ENCODE assay signal across 14 cellular contexts in genomic region chr10:110637558-110638053, GRCh38. TPM values are rescaled to one million over a fixed set of nuclear protein-coding genes. Genes with fewer than 3 reads are reported as not detected.
DNase-seq lines count a peak whose midpoint lies in the region; ATAC-seq and TF ChIP-seq lines count a peak whose summit lies in the region.
"Had no signal": no experiment of that assay in that cellular context is flagged by ENCODE, and none has a peak within 500 bp of the region (broad histone marks: within the 10 kb centered on the region; RNA-seq: fewer than 3 reads in every experiment).

No MANE protein-coding gene starts in this region.

- no peak overlapping the region for H3K4me3 Mint-ChIP-seq in glutamatergic neuron (ENCODE audit: unreplicated experiment)

- no peaks in the 10 kb centered on the region for H3K27me3 Mint-ChIP-seq in glutamatergic neuron (ENCODE audit: unreplicated experiment)

- WGBS in lower leg skin, 2 donors: 42 to 55% methylated on average over 10 of the region's 10 CpGs

- no peaks in the 10 kb centered on the region for H3K36me3 Mint-ChIP-seq in glutamatergic neuron (ENCODE audit: unreplicated experiment)

- ATAC-seq in gastrocnemius medialis (peak; percentile 68 to 77), HG02678 (IDR thresholded peaks at IDR 0.05; ENCODE audit: unreplicated experiment) (no peak)
- ATAC-seq: left lobe of liver had no signal

- peaks cover 68% of the 10 kb centered on the region for H3K4me1 ChIP-seq in OCI-LY1 (ENCODE audit: insufficient read depth, low read length, severe bottlenecking)
- H3K4me1 ChIP-seq in left ventricle myocardium inferior: peaks cover 44% of the 10 kb centered on the region
- H3K4me1 ChIP-seq in gastrocnemius medialis: peaks cover 36 to 55% of the 10 kb centered on the region in 2 donors

- H3K27me3 ChIP-seq in H7 (ENCODE audit: control insufficient read depth, insufficient read depth, low read length) (peaks cover 13% of the 10 kb centered on the region), OCI-LY1 (ENCODE audit: insufficient read depth, low read length) (no peaks in the 10 kb centered on the region), left ventricle myocardium inferior (ENCODE audit: low read depth) (peaks cover 13% of the 10 kb centered on the region), gastrocnemius medialis (no peaks in the 10 kb centered on the region)

- intact Hi-C loops in left ventricle myocardium inferior (cut with micrococcal nuclease) (no loop called here), gastrocnemius medialis (cut with DNase I; ENCODE audit: low total_unique reads) (loop anchor here (2.0 kb wide), 2 partner anchors 61 to 87 kb away; no protein-coding TSS in a partner anchor), lower leg skin (cut with DNase I; ENCODE audit: low total_unique reads) (no loop called here)

- H3K79me2 ChIP-seq in OCI-LY1 (ENCODE audit: insufficient read depth, low read length): no peaks in the 10 kb centered on the region

- in situ Hi-C loops in gastrocnemius medialis (cut with MboI; ENCODE audit: low sequenced_read_pairs in 4 of 4): no loop called here

- H3K4me1 Mint-ChIP-seq in glutamatergic neuron (ENCODE audit: low read depth, unreplicated experiment): peaks cover 43% of the 10 kb centered on the region

- no peak overlapping the region for H3K27ac Mint-ChIP-seq in glutamatergic neuron (ENCODE audit: unreplicated experiment)

- H3K4me3 ChIP-seq in H7 (ENCODE audit: insufficient read depth, low read depth, low read length) (no peak overlapping the region), OCI-LY1 (ENCODE audit: low read depth, low read length, poor library complexity, severe bottlenecking) (no peak overlapping the region), left ventricle myocardium inferior (no peak overlapping the region), gastrocnemius medialis (no peak overlapping the region), lower leg skin (ENCODE audit: low read depth, poor library complexity, severe bottlenecking) (no peak overlapping the region)

- no peak for TF ChIP-seq POLR2A in gastrocnemius medialis (IDR thresholded peaks at IDR 0.05)
- no peak for TF ChIP-seq POLR2A in lower leg skin (IDR thresholded peaks at IDR 0.05)

- H3K36me3 ChIP-seq in H7 (replicated peaks; ENCODE audit: control insufficient read depth, insufficient read depth, low read length) (no peaks in the 10 kb centered on the region), OCI-LY1 (ENCODE audit: insufficient read depth, low read length) (no peaks in the 10 kb centered on the region), left ventricle myocardium inferior (no peaks in the 10 kb centered on the region), gastrocnemius medialis (no peaks in the 10 kb centered on the region)
- H3K36me3 ChIP-seq: neutrophil had no signal

- H3K9ac ChIP-seq in OCI-LY1 (ENCODE audit: low read length): peak overlapping the region; percentile 6; the same call in 1 of the 2 replicates

- H3K27ac ChIP-seq in OCI-LY1 (ENCODE audit: low read depth, low read length, poor library complexity, severe bottlenecking) (peak overlapping the region; percentile 58), left ventricle myocardium inferior (replicated peaks) (peak overlapping the region; percentile 87), gastrocnemius medialis (peak overlapping the region; percentile 83 to 91 (median 85))
- H3K27ac ChIP-seq: HL-60, neutrophil, RWPE1 had no signal

- TF ChIP-seq CTCF in OCI-LY1 (IDR thresholded peaks at IDR 0.05; ENCODE audit: low read length) (no peak), left ventricle myocardium inferior (IDR thresholded peaks at IDR 0.05; ENCODE audit: borderline replicate concordance) (no peak), gastrocnemius medialis (IDR thresholded peaks at IDR 0.05 in 4 of 5, conservative IDR thresholded peaks at IDR 0.05 in 1 of 5) (no peak), lower leg skin (IDR thresholded peaks at IDR 0.05) (no peak), glutamatergic neuron (IDR thresholded peaks at IDR 0.05; ENCODE audit: partially characterized antibody, unreplicated experiment) (no peak)

- no peaks in the 10 kb centered on the region for H3F3A ChIP-seq in OCI-LY1 (ENCODE audit: insufficient read depth, low read length)

- H3K9me3 ChIP-seq in OCI-LY1 (ENCODE audit: low read length) (no peaks in the 10 kb centered on the region), left ventricle myocardium inferior (replicated peaks) (no peaks in the 10 kb centered on the region), gastrocnemius medialis (no peaks in the 10 kb centered on the region)
- H3K9me3 ChIP-seq: neutrophil had no signal

- H3K9me3 Mint-ChIP-seq in glutamatergic neuron (ENCODE audit: unreplicated experiment): peaks cover 6% of the 10 kb centered on the region

- DNase-seq in H7: peak; percentile 19
- DNase-seq in left ventricle myocardium inferior: no peak
- DNase-seq in gastrocnemius medialis: peak; percentile 17 to 70
- no peak for DNase-seq in lower leg skin (ENCODE audit: low spot score in 2 of 2)
- no peak for DNase-seq in glutamatergic neuron
- DNase-seq: activated naive CD4-positive, alpha-beta T cell treated with Interleukin-2 at 50 U/mL for 16 hours; NCI-H446 treated with DMSO at 0.1 percent for 48 hours had no signal

- H4K20me1 ChIP-seq in OCI-LY1 (ENCODE audit: insufficient read depth, low read length): no peaks in the 10 kb centered on the region

- H3K4me2 ChIP-seq in OCI-LY1 (ENCODE audit: low read length): peak overlapping the region; percentile 16; the same call in 1 of the 2 replicates

- H3K9me2 ChIP-seq in OCI-LY1 (ENCODE audit: low read depth, low read length): no peaks in the 10 kb centered on the region

- no peak overlapping the region for H2AFZ ChIP-seq in OCI-LY1 (ENCODE audit: low read length)

RNA-seq across cellular contexts. Expression of gene RBM20, which starts 6.5 kb away (rescaled TPM):
- total RNA-seq in H7 (2014; rRNA removed; shearing (Covaris generic)): 0.15 and 0.52 TPM in 2 replicates
- total RNA-seq in left ventricle myocardium inferior (101 TPM), gastrocnemius medialis (10 to 100 TPM in 2 of 4 donors, 1 to 10 TPM in 2; 7.4 to 18.4 (median 10.2) TPM), lower leg skin (1 to 10 TPM in 3 of 4 donors, under 1 TPM in 1; 0.66 to 6.2 (median 3.5) TPM), glutamatergic neuron (ENCODE audit: unreplicated experiment) (5.8 TPM)
- total RNA-seq: bronchial epithelial cell had no signal

Comparison
In these comparisons a context has a peak if more than half of its experiments do, and no peak if none do; other contexts are left out.
1. DNase-seq: peak in H7 (single experiment) and gastrocnemius medialis (2 of 2); none in left ventricle myocardium inferior (single experiment), lower leg skin (0 of 2) and glutamatergic neuron (single experiment).
2. Peak in every context shown above with its lines, with median percentiles within 50 percentile points of each other: H3K27ac ChIP-seq.